In genomic region chr3:118909751-118910150, GRCh38 we compare ENCODE assay signal across 23 cellular contexts.
"Had no signal": no experiment of that assay in that cellular context is flagged by ENCODE, and none has a peak within 500 bp of the region (broad histone marks: within the 10 kb centered on the region; RNA-seq: fewer than 3 reads in every experiment).

No MANE protein-coding gene starts in this region.

- H3K4me3 ChIP-seq: body of pancreas, esophagus muscularis mucosa, sigmoid colon, vagina had no signal

- H3K36me3 ChIP-seq: esophagus muscularis mucosa, sigmoid colon, vagina had no signal

- H3K27ac ChIP-seq: body of pancreas, esophagus muscularis mucosa, sigmoid colon, vagina, VCaP had no signal

- ATAC-seq: activated CD8-positive, alpha-beta memory T cell treated with anti-CD3 and anti-CD28 coated beads, Interleukin-2, amount 10 ng/mL, durations not matched to agents 7 days and 5 days; activated CD8-positive, alpha-beta T cell treated with anti-CD3 and anti-CD28 coated beads for 36 hours; body of pancreas; left ventricle myocardium superior; stimulated activated naive B cell treated with anti-CD40 and anti-IgM and Interleukin-4, amounts not matched to agents 10 μg/mL and 1 μg/mL and 100 μg/mL, for 72 hours; T-cell had no signal

- DNase-seq: activated CD4-positive, alpha-beta T cell treated with anti-CD3 and anti-CD28 coated beads, Interleukin-2, amount 10 ng/mL, durations not matched to agents 24 days and 14 days; activated CD8-positive, alpha-beta memory T cell treated with anti-CD3 and anti-CD28 coated beads, Interleukin-2, amount 10 ng/mL, durations not matched to agents 7 days and 5 days; activated CD8-positive, alpha-beta T cell treated with anti-CD3 and anti-CD28 coated beads for 36 hours; activated effector memory CD4-positive, alpha-beta T cell treated with anti-CD3 and anti-CD28 coated beads, Interleukin-2, amount 50 U/mL, for 16 hours; activated naive CD4-positive, alpha-beta T cell treated with anti-CD3 and anti-CD28 coated beads, Interleukin-2, amount 10 ng/mL, durations not matched to agents 7 days and 5 days; activated T-cell treated with anti-CD3 and anti-CD28 coated beads for 4 hours; amygdala; body of pancreas; central memory CD4-positive, alpha-beta T cell; dermis blood vessel endothelial cell; effector CD8-positive, alpha-beta T cell; left ventricle myocardium superior; nephron progenitor cell; nucleus accumbens; sigmoid colon; stimulated activated CD4-positive, alpha-beta T cell treated with anti-CD3 and anti-CD28 coated beads, Interleukin-2, amount 100 ng/mL, for 48 hours; stimulated activated CD8-positive, alpha-beta memory T cell treated with anti-CD3 and anti-CD28 coated beads, Interleukin-4, amount 100 ng/mL, for 48 hours; stimulated activated naive B cell treated with anti-CD40 and anti-IgM and Interleukin-4, amounts not matched to agents 10 μg/mL and 1 μg/mL and 100 μg/mL, for 72 hours; T-cell; trophoblast cell had no signal

- H3K4me1 ChIP-seq: esophagus muscularis mucosa, sigmoid colon, vagina had no signal

- H3K27me3 ChIP-seq: body of pancreas, esophagus muscularis mucosa, sigmoid colon, vagina had no signal

- H3K9me3 ChIP-seq: body of pancreas, esophagus muscularis mucosa, sigmoid colon, vagina had no signal
